In the genomic region with DNA sequence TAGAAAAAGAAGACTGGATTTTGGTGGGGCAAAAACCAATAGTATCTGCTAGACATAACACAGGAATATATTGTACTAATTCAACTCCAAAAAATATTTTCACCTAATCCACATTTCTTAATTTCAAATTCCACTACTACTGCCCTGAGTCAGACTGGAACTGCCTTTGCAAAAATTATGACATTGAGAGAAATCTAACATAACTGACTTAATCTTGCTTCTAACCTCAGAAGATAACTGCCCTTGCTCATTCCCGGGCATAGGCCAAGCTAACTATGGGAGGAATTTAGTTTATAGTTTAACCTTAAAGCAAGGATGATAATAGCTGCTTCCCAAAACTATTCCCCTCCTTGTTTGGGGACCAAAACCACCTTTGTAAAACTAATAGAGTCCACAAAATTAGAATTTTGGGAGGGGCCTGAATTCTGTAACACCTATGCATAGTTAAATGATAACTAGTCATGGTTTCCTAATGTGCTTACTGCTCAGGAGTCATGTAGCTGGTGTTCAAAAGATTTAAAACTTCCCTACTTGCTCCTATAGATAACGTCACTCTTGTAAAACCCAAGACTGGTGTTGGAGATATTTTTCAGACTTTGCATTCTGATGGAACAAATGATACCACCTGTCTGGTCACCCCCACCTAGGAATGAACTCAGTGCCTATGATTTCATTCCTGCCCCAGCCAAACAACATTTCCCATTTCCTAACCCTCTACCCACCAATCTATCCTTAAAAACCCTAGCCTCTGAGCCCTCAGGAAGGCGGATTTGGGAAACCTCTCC, we compare ENCODE assay signal across 1 cellular context.
A peak's percentile ranks its signal among the peaks of the same experiment; 100 is the strongest.
TF ChIP-seq lines count a peak whose summit lies in the region.

No MANE protein-coding gene starts in this region.

TF ChIP-seq in K562, 482 proteins besides CTCF, POLR2A, EP300 and RAD21:
- TF ChIP-seq, protein P1, sequence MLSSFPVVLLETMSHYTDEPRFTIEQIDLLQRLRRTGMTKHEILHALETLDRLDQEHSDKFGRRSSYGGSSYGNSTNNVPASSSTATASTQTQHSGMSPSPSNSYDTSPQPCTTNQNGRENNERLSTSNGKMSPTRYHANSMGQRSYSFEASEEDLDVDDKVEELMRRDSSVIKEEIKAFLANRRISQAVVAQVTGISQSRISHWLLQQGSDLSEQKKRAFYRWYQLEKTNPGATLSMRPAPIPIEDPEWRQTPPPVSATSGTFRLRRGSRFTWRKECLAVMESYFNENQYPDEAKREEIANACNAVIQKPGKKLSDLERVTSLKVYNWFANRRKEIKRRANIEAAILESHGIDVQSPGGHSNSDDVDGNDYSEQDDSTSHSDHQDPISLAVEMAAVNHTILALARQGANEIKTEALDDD (IDR thresholded peaks at IDR 0.05), result peak; percentile 59
- TF ChIP-seq, protein P2, sequence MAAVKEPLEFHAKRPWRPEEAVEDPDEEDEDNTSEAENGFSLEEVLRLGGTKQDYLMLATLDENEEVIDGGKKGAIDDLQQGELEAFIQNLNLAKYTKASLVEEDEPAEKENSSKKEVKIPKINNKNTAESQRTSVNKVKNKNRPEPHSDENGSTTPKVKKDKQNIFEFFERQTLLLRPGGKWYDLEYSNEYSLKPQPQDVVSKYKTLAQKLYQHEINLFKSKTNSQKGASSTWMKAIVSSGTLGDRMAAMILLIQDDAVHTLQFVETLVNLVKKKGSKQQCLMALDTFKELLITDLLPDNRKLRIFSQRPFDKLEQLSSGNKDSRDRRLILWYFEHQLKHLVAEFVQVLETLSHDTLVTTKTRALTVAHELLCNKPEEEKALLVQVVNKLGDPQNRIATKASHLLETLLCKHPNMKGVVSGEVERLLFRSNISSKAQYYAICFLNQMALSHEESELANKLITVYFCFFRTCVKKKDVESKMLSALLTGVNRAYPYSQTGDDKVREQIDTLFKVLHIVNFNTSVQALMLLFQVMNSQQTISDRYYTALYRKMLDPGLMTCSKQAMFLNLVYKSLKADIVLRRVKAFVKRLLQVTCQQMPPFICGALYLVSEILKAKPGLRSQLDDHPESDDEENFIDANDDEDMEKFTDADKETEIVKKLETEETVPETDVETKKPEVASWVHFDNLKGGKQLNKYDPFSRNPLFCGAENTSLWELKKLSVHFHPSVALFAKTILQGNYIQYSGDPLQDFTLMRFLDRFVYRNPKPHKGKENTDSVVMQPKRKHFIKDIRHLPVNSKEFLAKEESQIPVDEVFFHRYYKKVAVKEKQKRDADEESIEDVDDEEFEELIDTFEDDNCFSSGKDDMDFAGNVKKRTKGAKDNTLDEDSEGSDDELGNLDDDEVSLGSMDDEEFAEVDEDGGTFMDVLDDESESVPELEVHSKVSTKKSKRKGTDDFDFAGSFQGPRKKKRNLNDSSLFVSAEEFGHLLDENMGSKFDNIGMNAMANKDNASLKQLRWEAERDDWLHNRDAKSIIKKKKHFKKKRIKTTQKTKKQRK (IDR thresholded peaks at IDR 0.05; ENCODE audit: borderline replicate concordance, low read depth, low read length), result no peak
